ENCODE assay signal across 18 cellular contexts in genomic region chr11:103007521-103007920, GRCh38. TPM values are rescaled to one million over a fixed set of nuclear protein-coding genes. Genes with fewer than 3 reads are reported as not detected.
DNase-seq lines count a peak whose midpoint lies in the region; ATAC-seq and TF ChIP-seq lines count a peak whose summit lies in the region.
"Had no signal": no experiment of that assay in that cellular context is flagged by ENCODE, and none has a peak within 500 bp of the region (broad histone marks: within the 10 kb centered on the region; RNA-seq: fewer than 3 reads in every experiment).

No MANE protein-coding gene starts in this region.

- peaks cover 9 to 24% of the 10 kb centered on the region in 2 donors for H3K9me3 Mint-ChIP-seq in effector memory CD8-positive, alpha-beta T cell

- no peak for TF ChIP-seq CTCF in foreskin keratinocyte (conservative IDR thresholded peaks at IDR 0.05)

- H3K36me3 Mint-ChIP-seq in effector memory CD8-positive, alpha-beta T cell (ENCODE audit: insufficient read depth), result no peaks in the 10 kb centered on the region
- H3K36me3 Mint-ChIP-seq: CD4-positive, CD25-positive, alpha-beta regulatory T cell had no signal

- H3K27ac Mint-ChIP-seq in effector memory CD8-positive, alpha-beta T cell, result no peak overlapping the region
- H3K27ac Mint-ChIP-seq: CD4-positive, CD25-positive, alpha-beta regulatory T cell had no signal

- H3K27ac ChIP-seq in GM23248 (peak overlapping the region; percentile 33), foreskin keratinocyte (no peak overlapping the region)
- H3K27ac ChIP-seq: SJCRH30 had no signal

- in situ Hi-C loops in GM23248 (cut with MboI), result no loop called here

- H3K36me3 ChIP-seq in GM23248 (ENCODE audit: low read depth), result no peaks in the 10 kb centered on the region
- H3K36me3 ChIP-seq: SJCRH30 had no signal

- H3K4me1 ChIP-seq in GM23248 (ENCODE audit: insufficient read depth), result peaks cover 12% of the 10 kb centered on the region
- peaks cover 8% of the 10 kb centered on the region for H3K4me1 ChIP-seq in foreskin keratinocyte
- H3K4me1 ChIP-seq: SJCRH30 had no signal

- H3K4me3 ChIP-seq in GM23248, result no peak overlapping the region
- H3K4me3 ChIP-seq: SJCRH30 had no signal

- peaks cover 21 to 51% of the 10 kb centered on the region in 2 donors for H3K27me3 Mint-ChIP-seq in effector memory CD8-positive, alpha-beta T cell
- H3K27me3 Mint-ChIP-seq: CD4-positive, CD25-positive, alpha-beta regulatory T cell had no signal

- peaks cover 8% of the 10 kb centered on the region; the same call in 1 of the 2 replicates for H3F3A ChIP-seq in GM23248 (ENCODE audit: insufficient read depth)

- peak; percentile 44 for DNase-seq in AG08395 (ENCODE audit: low spot score)
- DNase-seq in GM23248, result peak; percentile 75
- peak; percentile 61 for DNase-seq in amniotic epithelial cell (ENCODE audit: low read depth)
- peak; percentile 72 to 91 for DNase-seq in foreskin keratinocyte
- no peak for DNase-seq in effector memory CD8-positive, alpha-beta T cell
- DNase-seq in C1 segment of cervical spinal cord (lab: John Stamatoyannopoulos, UW), result no peak
- no peak for DNase-seq in nucleus accumbens (lab: John Stamatoyannopoulos, UW)
- DNase-seq: AML-193; CD4-positive, CD25-positive, alpha-beta regulatory T cell; DMS79; GF-D8; GOT3; NCI-H1417; NCI-H1930; NCI-H2171; NCI-H510A; SJCRH30 had no signal

- 43 to 64% methylated on average over 1 of the region's 1 CpG for WGBS in GM23248 (ENCODE audit: low coverage in 1 of 2, low lambda C conversion rate in 2 of 2, missing lambda C conversion rate in 2 of 2), 2 experiments

- ATAC-seq in foreskin keratinocyte (peak; percentile 86), HG03457 (IDR thresholded peaks at IDR 0.05; ENCODE audit: unreplicated experiment) (no peak)
- no peak for ATAC-seq in effector memory CD8-positive, alpha-beta T cell (replicated peaks)

- H2AFZ ChIP-seq in GM23248, result peak overlapping the region; percentile 28; the same call in 1 of the 2 replicates

- H3K4me3 Mint-ChIP-seq in effector memory CD8-positive, alpha-beta T cell, result no peak overlapping the region
- H3K4me3 Mint-ChIP-seq: CD4-positive, CD25-positive, alpha-beta regulatory T cell had no signal

- no peak overlapping the region for H3K9ac ChIP-seq in GM23248

- H3K9me2 ChIP-seq in GM23248 (ENCODE audit: insufficient read depth), result no peaks in the 10 kb centered on the region

- peak overlapping the region; percentile 13 for H3K4me2 ChIP-seq in GM23248 (ENCODE audit: unreplicated experiment)

- H3K9me3 ChIP-seq in GM23248 (ENCODE audit: low read depth), result no peaks in the 10 kb centered on the region
- H3K9me3 ChIP-seq: SJCRH30 had no signal

- no peaks in the 10 kb centered on the region for H3K79me2 ChIP-seq in GM23248 (ENCODE audit: insufficient read depth)

- no peaks in the 10 kb centered on the region for H4K20me1 ChIP-seq in GM23248 (ENCODE audit: insufficient read depth)

- H3K27me3 ChIP-seq in GM23248 (replicated peaks; ENCODE audit: insufficient read depth), result no peaks in the 10 kb centered on the region
- H3K27me3 ChIP-seq in foreskin keratinocyte, result no peaks in the 10 kb centered on the region
- H3K27me3 ChIP-seq: SJCRH30 had no signal

- H3K4me1 Mint-ChIP-seq in effector memory CD8-positive, alpha-beta T cell (ENCODE audit: low read depth in 2 of 2), result peaks cover 0 to 2% of the 10 kb centered on the region in 2 donors
- H3K4me1 Mint-ChIP-seq: CD4-positive, CD25-positive, alpha-beta regulatory T cell had no signal

RNA-seq across cellular contexts. Expression of gene MMP13, which starts 52.0 kb away (rescaled TPM):
- not detected in 2 replicates for total RNA-seq in GM23248 (2014; rRNA removed; shearing (Covaris generic))
- polyA plus RNA-seq in GM23248 (2016; fragmentation: Nextera tagmentation; extraction: Ambion mirVana) (not detected in 2 replicates), foreskin keratinocyte (not detected in 2 replicates)
- not detected in 2 replicates for total RNA-seq in foreskin keratinocyte
- total RNA-seq: CD4-positive, CD25-positive, alpha-beta regulatory T cell; SJCRH30 had no signal
- polyA plus RNA-seq: CD4-positive, CD25-positive, alpha-beta regulatory T cell had no signal

Comparison
In these comparisons a context has a peak if more than half of its experiments do, and no peak if none do; other contexts are left out.
1. DNase-seq: peak in AG08395 (single experiment), GM23248 (single experiment), amniotic epithelial cell (single experiment) and foreskin keratinocyte (2 of 2); none in effector memory CD8-positive, alpha-beta T cell (0 of 3), C1 segment of cervical spinal cord (0 of 14) and nucleus accumbens (0 of 56).